Comparison of ENCODE assay signal across 10 cellular contexts in genomic region chr12:4355843-4356327, GRCh38. TPM values are rescaled to one million over a fixed set of nuclear protein-coding genes. Genes with fewer than 3 reads are reported as not detected.
DNase-seq lines count a peak whose midpoint lies in the region; ATAC-seq, FAIRE-seq and TF ChIP-seq lines count a peak whose summit lies in the region.
"Had no signal": no experiment of that assay in that cellular context is flagged by ENCODE, and none has a peak within 500 bp of the region (broad histone marks: within the 10 kb centered on the region; RNA-seq: fewer than 3 reads in every experiment).

No MANE protein-coding gene starts in this region.

- no peak overlapping the region for H2BK15ac ChIP-seq in mesendoderm (replicated peaks; ENCODE audit: low read depth)

- H3K4me1 ChIP-seq in adipocyte (ENCODE audit: control insufficient read depth, insufficient read depth, low read length) (no peaks in the 10 kb centered on the region), mesendoderm (ENCODE audit: control insufficient read depth, low read depth, low read length) (no peaks in the 10 kb centered on the region)
- H3K4me1 ChIP-seq: thyroid gland had no signal

- no peak overlapping the region for H3K4me2 ChIP-seq in mesendoderm (ENCODE audit: low read length)

- H3K4me3 ChIP-seq in adipocyte (ENCODE audit: low read length), result no peak overlapping the region
- H3K4me3 ChIP-seq in mesendoderm (ENCODE audit: low read length), result no peak overlapping the region
- H3K4me3 ChIP-seq: thyroid gland had no signal

- peak; percentile 16; the same call in 1 of the 2 replicates for TF ChIP-seq POLR2A in GM12892 (IDR thresholded peaks at IDR 0.05; ENCODE audit: low read depth, low read length)

- H3K9me3 ChIP-seq in adipocyte (ENCODE audit: control insufficient read depth, low read length), result peaks cover 11% of the 10 kb centered on the region
- H3K9me3 ChIP-seq: thyroid gland had no signal

- no peaks in the 10 kb centered on the region for H3K79me1 ChIP-seq in mesendoderm (ENCODE audit: low read length)

- H3K23ac ChIP-seq in mesendoderm (ENCODE audit: low read length), result no peak overlapping the region

- no peak overlapping the region for H3K56ac ChIP-seq in mesendoderm (ENCODE audit: low read length)

- H3K18ac ChIP-seq in mesendoderm (ENCODE audit: low read length), result no peak overlapping the region

- no peak overlapping the region for H2BK120ac ChIP-seq in mesendoderm (ENCODE audit: low read depth, low read length)

- H3K4ac ChIP-seq in mesendoderm (ENCODE audit: low read depth, low read length), result no peak overlapping the region

- no peaks in the 10 kb centered on the region for H3K79me2 ChIP-seq in mesendoderm (ENCODE audit: control insufficient read depth, insufficient read depth, low read length)

- H2BK5ac ChIP-seq in mesendoderm (ENCODE audit: low read length), result no peak overlapping the region

- peaks cover 25% of the 10 kb centered on the region for H3K36me3 ChIP-seq in adipocyte (ENCODE audit: control insufficient read depth, insufficient read depth, low read length, severe bottlenecking)
- no peaks in the 10 kb centered on the region for H3K36me3 ChIP-seq in mesendoderm (ENCODE audit: control insufficient read depth, insufficient read depth, low read length)

- H3K9ac ChIP-seq in adipocyte (ENCODE audit: low read length), result no peak overlapping the region
- H3K9ac ChIP-seq in mesendoderm (ENCODE audit: low read length), result no peak overlapping the region

- no peak for DNase-seq in GM12892 (ENCODE audit: insufficient read length)
- peak; percentile 45 for DNase-seq in RPMI7951 (ENCODE audit: low read depth)
- DNase-seq in adipocyte (ENCODE audit: low read depth), result peak; percentile 4
- DNase-seq in mesendoderm, result peak; percentile 92
- no peak for DNase-seq in cerebellar nuclear complex (lab: John Stamatoyannopoulos, UW)

- no peak overlapping the region for H2AK5ac ChIP-seq in mesendoderm (ENCODE audit: low read length)

- peak; percentile 81 for TF ChIP-seq CTCF in 22Rv1 (IDR thresholded peaks at IDR 0.05)

- no CpG with 5 or more reads among the region's 1 CpG for WGBS in mesendoderm (ENCODE audit: extremely low coverage, insufficient coverage, low lambda C conversion rate)

- H4K5ac ChIP-seq in mesendoderm (ENCODE audit: low read length), result no peak overlapping the region

- H4K8ac ChIP-seq in mesendoderm (ENCODE audit: low read depth, low read length), result no peak overlapping the region

- no peaks in the 10 kb centered on the region for H3K27me3 ChIP-seq in adipocyte (replicated peaks; ENCODE audit: control insufficient read depth, insufficient read depth, low read length)
- no peaks in the 10 kb centered on the region for H3K27me3 ChIP-seq in mesendoderm (ENCODE audit: insufficient read depth, low read length, poor library complexity)
- H3K27me3 ChIP-seq: thyroid gland had no signal

- ATAC-seq in GM18858 (IDR thresholded peaks at IDR 0.05; ENCODE audit: unreplicated experiment) (no peak), HG02610 (IDR thresholded peaks at IDR 0.05; ENCODE audit: unreplicated experiment) (no peak)

- H3K27ac ChIP-seq in 22Rv1 (no peak overlapping the region), mesendoderm (ENCODE audit: low read depth, low read length) (no peak overlapping the region)
- H3K27ac ChIP-seq: thyroid gland had no signal

- FAIRE-seq in GM12892 (lab: Jason Lieb, UNC), result peak; percentile 70

RNA-seq across cellular contexts. Expression of gene FGF23, which starts 23.6 kb away (rescaled TPM):
- polyA plus RNA-seq in GM12892 (2012; ENCODE audit: missing spikeins), result not detected
- total RNA-seq in RPMI7951 (2014; rRNA removed; shearing (Covaris generic)), result not detected in 2 replicates
- polyA plus RNA-seq in mesendoderm (2013, experiment 1 of 2), result 0.21 TPM
- polyA plus RNA-seq in mesendoderm (2013, experiment 2 of 2), result 0.22 TPM
- total RNA-seq: dermis microvascular lymphatic vessel endothelial cell, thyroid gland had no signal

RNA-seq across cellular contexts. Expression of gene TIGAR, which starts 34.9 kb away (rescaled TPM):
- polyA plus RNA-seq in GM12892 (2012; ENCODE audit: missing spikeins), result 20.3 TPM
- 5.3 and 5.9 TPM in 2 replicates for total RNA-seq in RPMI7951 (2014; rRNA removed; shearing (Covaris generic))
- 13.7 TPM for polyA plus RNA-seq in mesendoderm (2013, experiment 1 of 2)
- 13.9 TPM for polyA plus RNA-seq in mesendoderm (2013, experiment 2 of 2)

Comparison
In these comparisons a context has a peak if more than half of its experiments do, and no peak if none do; other contexts are left out.
1. DNase-seq: peak in RPMI7951 (single experiment), adipocyte (single experiment) and mesendoderm (single experiment); none in GM12892 (single experiment) and cerebellar nuclear complex (0 of 2).